Comparison of ENCODE assay signal across 8 cellular contexts in the genomic region with DNA sequence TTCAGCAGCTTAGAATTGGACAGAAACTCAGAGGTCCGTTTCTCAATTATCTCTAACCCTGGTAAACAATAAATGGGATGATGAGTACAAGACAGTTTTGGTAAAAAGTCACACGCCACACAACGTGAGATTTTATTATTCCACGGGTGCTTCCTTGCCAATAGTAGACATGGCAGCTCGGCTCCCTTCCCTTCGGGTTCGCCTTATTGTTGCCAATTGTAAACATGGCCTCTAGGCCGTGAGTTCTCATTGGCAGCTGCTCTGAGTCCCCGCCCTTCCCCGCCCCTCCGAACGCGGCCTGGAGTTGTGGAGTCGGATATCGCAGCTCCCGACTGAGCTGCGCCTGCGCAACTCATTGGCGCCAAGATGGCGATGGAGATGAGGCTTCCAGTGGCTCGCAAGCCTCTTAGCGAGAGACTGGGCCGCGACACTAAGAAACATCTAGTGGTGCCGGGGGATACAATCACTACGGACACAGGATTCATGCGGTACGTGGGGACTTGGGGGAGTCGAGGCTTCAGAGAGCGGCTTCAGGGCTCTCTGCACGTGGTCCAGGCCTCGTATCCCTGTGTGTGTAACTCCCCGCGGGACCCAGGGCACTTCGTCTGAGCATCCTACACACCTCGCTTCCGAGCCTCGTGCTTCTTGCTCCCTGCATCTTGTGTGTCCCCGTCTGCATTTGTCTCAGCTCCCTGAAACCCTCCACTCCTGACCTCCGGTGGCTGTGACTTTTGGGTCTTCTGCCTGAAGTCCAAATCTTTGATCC. TPM values are rescaled to one million over a fixed set of nuclear protein-coding genes. Genes with fewer than 3 reads are reported as not detected.
DNase-seq lines count a peak whose midpoint lies in the region; ATAC-seq, FAIRE-seq and TF ChIP-seq lines count a peak whose summit lies in the region.

A gene with protein sequence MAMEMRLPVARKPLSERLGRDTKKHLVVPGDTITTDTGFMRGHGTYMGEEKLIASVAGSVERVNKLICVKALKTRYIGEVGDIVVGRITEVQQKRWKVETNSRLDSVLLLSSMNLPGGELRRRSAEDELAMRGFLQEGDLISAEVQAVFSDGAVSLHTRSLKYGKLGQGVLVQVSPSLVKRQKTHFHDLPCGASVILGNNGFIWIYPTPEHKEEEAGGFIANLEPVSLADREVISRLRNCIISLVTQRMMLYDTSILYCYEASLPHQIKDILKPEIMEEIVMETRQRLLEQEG (plus strand): TSS at position 355 of the 766 bp plus-strand sequence. CDS start 12 bp downstream, at position 367.

- H3K9me3 Mint-ChIP-seq in activated T-helper 2 cell treated with anti-CD3 and anti-CD28 coated beads, Interferon-gamma antibody, Interleukin-2, Interleukin-4, amounts not matched to agents 10 μg/mL and 5 μg/mL and 100 μg/mL, durations not matched to agents 14 hours and 24 hours and 36 hours = no peaks in the 10 kb centered on the region
- no peaks in the 10 kb centered on the region for H3K9me3 Mint-ChIP-seq in natural killer cell

- H3K36me3 ChIP-seq in Loucy (ENCODE audit: insufficient read depth, low read length) = peaks cover 16% of the 10 kb centered on the region; the same call in 1 of the 2 replicates
- H3K36me3 ChIP-seq in RWPE2 (ENCODE audit: low read depth) = peaks cover 43% of the 10 kb centered on the region

- no peak for FAIRE-seq in H54 (lab: Jason Lieb, UNC)

- H3K27me3 Mint-ChIP-seq in activated T-helper 2 cell treated with anti-CD3 and anti-CD28 coated beads, Interferon-gamma antibody, Interleukin-2, Interleukin-4, amounts not matched to agents 10 μg/mL and 5 μg/mL and 100 μg/mL, durations not matched to agents 14 hours and 24 hours and 36 hours (ENCODE audit: low read depth) = peaks cover 4% of the 10 kb centered on the region
- peaks cover 0 to 5% of the 10 kb centered on the region in 2 donors for H3K27me3 Mint-ChIP-seq in natural killer cell (ENCODE audit: low read depth in 2 of 2)

- TF ChIP-seq POLR2A in H54 (IDR thresholded peaks at IDR 0.05; ENCODE audit: low read depth, low read length) = peak; percentile 61

- no peaks in the 10 kb centered on the region for H3K27me3 ChIP-seq in Loucy (ENCODE audit: insufficient read depth, low read length, poor library complexity, severe bottlenecking)
- no peaks in the 10 kb centered on the region for H3K27me3 ChIP-seq in RWPE2 (ENCODE audit: insufficient read depth, poor library complexity, severe bottlenecking)

- H3K4me1 ChIP-seq in Loucy (ENCODE audit: insufficient read depth, low read length, poor library complexity, severe bottlenecking) (peaks cover 10% of the 10 kb centered on the region), RWPE2 (ENCODE audit: insufficient read depth, poor library complexity, severe bottlenecking) (peaks cover 6% of the 10 kb centered on the region)

- H4K20me1 ChIP-seq in Loucy (ENCODE audit: insufficient read depth, low read length, poor library complexity, severe bottlenecking) = peaks cover 11% of the 10 kb centered on the region

- peaks cover 41% of the 10 kb centered on the region for H3K4me1 Mint-ChIP-seq in activated T-helper 2 cell treated with anti-CD3 and anti-CD28 coated beads, Interferon-gamma antibody, Interleukin-2, Interleukin-4, amounts not matched to agents 10 μg/mL and 5 μg/mL and 100 μg/mL, durations not matched to agents 14 hours and 24 hours and 36 hours (ENCODE audit: low read depth)
- H3K4me1 Mint-ChIP-seq in natural killer cell = peaks cover 36 to 42% of the 10 kb centered on the region in 2 donors

- H3K4me3 ChIP-seq in Loucy (ENCODE audit: low read length, poor library complexity, severe bottlenecking) = peak within 1 kb of the TSS; percentile 97
- peak within 1 kb of the TSS; percentile 68 for H3K4me3 ChIP-seq in RWPE2 (ENCODE audit: severe bottlenecking)
- peak within 1 kb of the TSS; percentile 82 for H3K4me3 ChIP-seq in fibroblast of mammary gland (ENCODE audit: control insufficient read depth, low read depth, low read length)

- DNase-seq in ELF-1 (ENCODE audit: low read depth, low spot score) (peak; percentile 97), H54 (ENCODE audit: insufficient read length, low spot score) (peak; percentile 47), RWPE2 (ENCODE audit: low spot score) (peak; percentile 97), fibroblast of mammary gland (ENCODE audit: low read depth) (peak; percentile 98), natural killer cell (peak; percentile 82)
- peak; percentile 89 for DNase-seq in activated T-helper 2 cell treated with anti-CD3 and anti-CD28 coated beads, Interferon-gamma antibody, Interleukin-2, Interleukin-4, amounts not matched to agents 10 μg/mL and 5 μg/mL and 100 μg/mL, durations not matched to agents 14 hours and 24 hours and 36 hours (ENCODE audit: low spot score)
- DNase-seq in stimulated activated naive CD4-positive, alpha-beta T cell (lab: John Stamatoyannopoulos, UW) = peak; percentile 90 to 99 (median 93)

- H3K9me3 ChIP-seq in Loucy (ENCODE audit: insufficient read depth, low read depth, low read length) (no peaks in the 10 kb centered on the region), RWPE2 (ENCODE audit: severe bottlenecking) (no peaks in the 10 kb centered on the region)

- H3K4me3 Mint-ChIP-seq in activated T-helper 2 cell treated with anti-CD3 and anti-CD28 coated beads, Interferon-gamma antibody, Interleukin-2, Interleukin-4, amounts not matched to agents 10 μg/mL and 5 μg/mL and 100 μg/mL, durations not matched to agents 14 hours and 24 hours and 36 hours (ENCODE audit: low read depth) = peak within 1 kb of the TSS; percentile 96
- H3K4me3 Mint-ChIP-seq in natural killer cell = peak within 1 kb of the TSS; percentile 99

- peaks cover 40% of the 10 kb centered on the region for H3K36me3 Mint-ChIP-seq in activated T-helper 2 cell treated with anti-CD3 and anti-CD28 coated beads, Interferon-gamma antibody, Interleukin-2, Interleukin-4, amounts not matched to agents 10 μg/mL and 5 μg/mL and 100 μg/mL, durations not matched to agents 14 hours and 24 hours and 36 hours (ENCODE audit: low read depth)
- H3K36me3 Mint-ChIP-seq in natural killer cell = peaks cover 23% of the 10 kb centered on the region

- H3F3A ChIP-seq in Loucy (ENCODE audit: low read depth) = no peaks in the 10 kb centered on the region

- H3K9ac ChIP-seq in Loucy (ENCODE audit: low read depth, low read length, poor library complexity, severe bottlenecking) = peak within 1 kb of the TSS; percentile 94

- peaks cover 43% of the 10 kb centered on the region for H3K79me2 ChIP-seq in Loucy (ENCODE audit: insufficient read depth, low read length)

- ATAC-seq in RWPE2 (ENCODE audit: low read depth) = peak; percentile 88
- peak; percentile 99 to 100 (median 99) for ATAC-seq in natural killer cell

- H3K27ac ChIP-seq in RWPE2 (ENCODE audit: poor library complexity, severe bottlenecking) = peak within 1 kb of the TSS; percentile 44

- peak within 1 kb of the TSS; percentile 99 for H2AFZ ChIP-seq in Loucy (ENCODE audit: low read length)

- peak within 1 kb of the TSS; percentile 88 for H3K27ac Mint-ChIP-seq in activated T-helper 2 cell treated with anti-CD3 and anti-CD28 coated beads, Interferon-gamma antibody, Interleukin-2, Interleukin-4, amounts not matched to agents 10 μg/mL and 5 μg/mL and 100 μg/mL, durations not matched to agents 14 hours and 24 hours and 36 hours
- peak within 1 kb of the TSS; percentile 88 to 89 for H3K27ac Mint-ChIP-seq in natural killer cell

- H3K4me2 ChIP-seq in Loucy (ENCODE audit: low read depth, low read length, poor library complexity, severe bottlenecking) = peak within 1 kb of the TSS; percentile 78

- H3K9me2 ChIP-seq in Loucy (replicated peaks; ENCODE audit: low read depth, low read length) = no peaks in the 10 kb centered on the region

- TF ChIP-seq CTCF in Loucy (conservative IDR thresholded peaks at IDR 0.05; ENCODE audit: low read length) (no peak), RWPE2 (IDR thresholded peaks at IDR 0.05; ENCODE audit: poor library complexity, severe bottlenecking) (no peak), fibroblast of mammary gland (conservative IDR thresholded peaks at IDR 0.05; ENCODE audit: control insufficient read depth, insufficient read depth, low read depth, low read length) (no peak), natural killer cell (IDR thresholded peaks at IDR 0.05) (no peak)

- intact Hi-C loops in activated T-helper 2 cell treated with anti-CD3 and anti-CD28 coated beads, Interferon-gamma antibody, Interleukin-2, Interleukin-4, amounts not matched to agents 10 μg/mL and 5 μg/mL and 100 μg/mL, durations not matched to agents 14 hours and 24 hours and 36 hours (cut with micrococcal nuclease) = loop anchor here (1.0 kb wide), 1 partner anchor 19 kb away; no protein-coding TSS in a partner anchor
- intact Hi-C loops in natural killer cell (cut with micrococcal nuclease) = loop anchor here (1.0 kb wide), 1 partner anchor 19 kb away; no protein-coding TSS in a partner anchor

RNA-seq across cellular contexts. Expression of the gene that starts here (rescaled TPM):
- total RNA-seq in activated T-helper 2 cell treated with anti-CD3 and anti-CD28 coated beads, Interferon-gamma antibody, Interleukin-2, Interleukin-4, amounts not matched to agents 10 μg/mL and 5 μg/mL and 100 μg/mL, durations not matched to agents 14 hours and 24 hours and 36 hours = 93.0 and 94.9 TPM in 2 replicates
- total RNA-seq in natural killer cell = 10 to 100 TPM; 40.7 to 49.0 (median 47.1) TPM

Comparison
In these comparisons a context has a peak if more than half of its experiments do, and no peak if none do; other contexts are left out.
1. Peak in every context shown above with its lines: DNase-seq, ATAC-seq, H3K4me3 ChIP-seq and H3K27ac ChIP-seq.
2. DNase-seq: peak in every context shown above with its lines; median percentile 98 in fibroblast of mammary gland; 97 in ELF-1; 97 in RWPE2; 93 in stimulated activated naive CD4-positive, alpha-beta T cell; 89 in activated T-helper 2 cell treated with anti-CD3 and anti-CD28 coated beads, Interferon-gamma antibody, Interleukin-2, Interleukin-4, amounts not matched to agents 10 μg/mL and 5 μg/mL and 100 μg/mL, durations not matched to agents 14 hours and 24 hours and 36 hours; 82 in natural killer cell; 47 in H54.